Comparison of ENCODE assay signal across 17 cellular contexts in the genomic region with DNA sequence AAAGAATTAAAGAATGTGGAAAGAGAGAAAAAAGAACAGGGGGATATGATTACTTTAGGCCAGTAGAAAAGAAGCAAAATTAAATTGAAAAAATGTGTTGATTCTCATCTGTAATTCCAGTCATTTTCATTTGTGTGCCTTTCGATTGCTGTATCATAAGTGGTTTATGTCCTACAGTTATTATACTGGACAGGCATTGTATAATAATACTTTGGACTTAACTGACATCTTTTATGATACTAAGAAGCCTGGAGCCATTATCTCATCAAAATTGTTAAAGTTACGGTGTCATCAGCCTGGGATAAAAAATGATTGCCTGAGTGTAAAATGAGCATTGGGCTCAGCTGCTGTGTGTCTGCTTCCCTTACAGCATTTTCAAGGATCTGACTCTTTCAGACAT.
DNase-seq lines count a peak whose midpoint lies in the region; ATAC-seq, FAIRE-seq and TF ChIP-seq lines count a peak whose summit lies in the region.
"Had no signal": no experiment of that assay in that cellular context is flagged by ENCODE, and none has a peak within 500 bp of the region (broad histone marks: within the 10 kb centered on the region; RNA-seq: fewer than 3 reads in every experiment).

No MANE protein-coding gene starts in this region.

- TF ChIP-seq EP300 in transverse colon (IDR thresholded peaks at IDR 0.05; ENCODE audit: low read depth) = no peak
- no peak for TF ChIP-seq EP300 in gastroesophageal sphincter (IDR thresholded peaks at IDR 0.05)

- H3K27ac ChIP-seq in transverse colon (peak overlapping the region; percentile 44 to 74 (median 58)), gastroesophageal sphincter (no peak overlapping the region)
- H3K27ac ChIP-seq: PC-9, SK-N-MC had no signal

- H3K9me3 ChIP-seq in mucosa of descending colon (no peaks in the 10 kb centered on the region), transverse colon (no peaks in the 10 kb centered on the region), gastroesophageal sphincter (no peaks in the 10 kb centered on the region)

- TF ChIP-seq POLR2A in transverse colon (IDR thresholded peaks at IDR 0.05) = no peak
- no peak for TF ChIP-seq POLR2A in gastroesophageal sphincter (IDR thresholded peaks at IDR 0.05)

- H3K27me3 ChIP-seq in transverse colon (no peaks in the 10 kb centered on the region), gastroesophageal sphincter (no peaks in the 10 kb centered on the region)

- H3K4me3 ChIP-seq in mucosa of descending colon (no peak overlapping the region), transverse colon (no peak overlapping the region), gastroesophageal sphincter (no peak overlapping the region)
- H3K4me3 ChIP-seq: PC-9, SK-N-MC had no signal

- in situ Hi-C loops in transverse colon (cut with MboI; ENCODE audit: low pct_ligation_motif_present in 1 of 4, low pct_unique_long_range_greater_than_20kb in 1 of 4, low sequenced_read_pairs in 3 of 4) = no loop called here

- 49 to 73% methylated on average over 2 of the region's 2 CpGs for WGBS in transverse colon (ENCODE audit: low coverage in 1 of 2), 2 donors
- WGBS in gastroesophageal sphincter (ENCODE audit: low coverage in 1 of 2), 2 donors = 85 to 87% methylated on average over 2 of the region's 2 CpGs

- H3K4me1 ChIP-seq in mucosa of descending colon (ENCODE audit: low read depth) (peaks cover 17% of the 10 kb centered on the region), transverse colon (peaks cover 3 to 59% (median 19%) of the 10 kb centered on the region in 4 donors), gastroesophageal sphincter (peaks cover 4 to 16% (median 5%) of the 10 kb centered on the region in 3 donors)

- ATAC-seq in mucosa of descending colon = peak; percentile 36
- no peak for ATAC-seq in gastroesophageal sphincter

- DNase-seq in NCI-H2227 (lab: John Stamatoyannopoulos, UW; ENCODE audit: unreplicated experiment) (peak; percentile 37), mucosa of descending colon (no peak), transverse colon (no peak), NCI-H82 treated with DMSO at 0.1 percent for 48 hours (lab: John Stamatoyannopoulos, UW; ENCODE audit: unreplicated experiment) (no peak), NCI-H1436 treated with DMSO at 0.1 percent for 48 hours (lab: John Stamatoyannopoulos, UW) (no peak)
- DNase-seq: Calu3; CD4-positive, CD25-positive, alpha-beta regulatory T cell; H7; MV-4-11; NCI-H2029; NCI-H2171 treated with DMSO at 0.1 percent for 48 hours; NCI-H510A; NCI-H774; PC-9 had no signal

- FAIRE-seq in endometrium (lab: Jason Lieb, UNC) = peak; percentile 15

- H3K36me3 ChIP-seq in mucosa of descending colon (ENCODE audit: low read depth) (no peaks in the 10 kb centered on the region), transverse colon (no peaks in the 10 kb centered on the region), gastroesophageal sphincter (no peaks in the 10 kb centered on the region)

- intact Hi-C loops in mucosa of descending colon (cut with DNase I, micrococcal nuclease) (no loop called here), transverse colon (cut with DNase I; ENCODE audit: low total_unique reads) (no loop called here)

- TF ChIP-seq CTCF in mucosa of descending colon (IDR thresholded peaks at IDR 0.05) = no peak
- no peak for TF ChIP-seq CTCF in transverse colon (IDR thresholded peaks at IDR 0.05)
- TF ChIP-seq CTCF in gastroesophageal sphincter (IDR thresholded peaks at IDR 0.05) = no peak

Comparison
In these comparisons a context has a peak if more than half of its experiments do, and no peak if none do; other contexts are left out.
1. H3K27ac ChIP-seq: peak in transverse colon (4 of 4); none in gastroesophageal sphincter (0 of 4).